ENCODE assay signal across 1 cellular context in the genomic region with DNA sequence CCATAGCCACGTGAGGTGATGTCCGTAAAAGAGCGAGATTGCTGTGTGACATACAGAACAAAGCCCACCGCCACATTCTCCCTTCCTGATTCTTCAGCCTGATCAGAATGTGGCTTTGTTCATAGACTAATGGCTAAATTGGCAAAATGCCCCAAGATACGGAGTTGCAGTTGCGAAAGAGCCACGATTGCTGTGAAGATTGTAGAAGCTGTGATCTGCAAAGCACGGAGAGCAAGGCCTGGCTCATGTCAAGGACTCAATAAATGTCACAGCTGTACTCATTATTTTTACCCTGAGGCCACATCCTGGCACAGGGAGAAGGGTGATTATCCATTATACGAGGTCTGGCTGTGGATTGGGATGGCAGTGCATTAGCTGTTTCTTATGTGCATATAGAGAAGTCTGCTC.
TF ChIP-seq lines count a peak whose summit lies in the region.

No MANE protein-coding gene starts in this region.

TF ChIP-seq in HepG2, 621 proteins besides CTCF, POLR2A, EP300 and RAD21 (continued from another document):
- TF ChIP-seq GTF2F1 (IDR thresholded peaks at IDR 0.05; ENCODE audit: low read length) (no peak), CEBPG (CRISPR knock-in tag; IDR thresholded peaks at IDR 0.05) (peak; percentile 35; the same call in 1 of the 2 replicates), ZFP82 (CRISPR knock-in tag; IDR thresholded peaks at IDR 0.05; ENCODE audit: borderline replicate concordance) (no peak), NRL (CRISPR knock-in tag; IDR thresholded peaks at IDR 0.05; ENCODE audit: borderline replicate concordance) (no peak), SNRNP70 (IDR thresholded peaks at IDR 0.05; ENCODE audit: low read depth, low read length) (no peak), SOX6 (IDR thresholded peaks at IDR 0.05) (no peak), SOX6 (CRISPR knock-in tag; IDR thresholded peaks at IDR 0.05) (0 out of 2 replicates have a peak, but pooled peaks have one; percentile 28), ZBTB7B (CRISPR knock-in tag; IDR thresholded peaks at IDR 0.05) (no peak), TCF7 (IDR thresholded peaks at IDR 0.05; ENCODE audit: low read depth) (0 out of 2 replicates have a peak, but pooled peaks have one; percentile 30), CEBPB (IDR thresholded peaks at IDR 0.05; ENCODE audit: borderline replicate concordance, low read depth, low read length) (peak; percentile 52; the same call in 1 of the 2 replicates), ARID3A (IDR thresholded peaks at IDR 0.05; ENCODE audit: low read depth, low read length) (no peak)
- TF ChIP-seq, protein P1, sequence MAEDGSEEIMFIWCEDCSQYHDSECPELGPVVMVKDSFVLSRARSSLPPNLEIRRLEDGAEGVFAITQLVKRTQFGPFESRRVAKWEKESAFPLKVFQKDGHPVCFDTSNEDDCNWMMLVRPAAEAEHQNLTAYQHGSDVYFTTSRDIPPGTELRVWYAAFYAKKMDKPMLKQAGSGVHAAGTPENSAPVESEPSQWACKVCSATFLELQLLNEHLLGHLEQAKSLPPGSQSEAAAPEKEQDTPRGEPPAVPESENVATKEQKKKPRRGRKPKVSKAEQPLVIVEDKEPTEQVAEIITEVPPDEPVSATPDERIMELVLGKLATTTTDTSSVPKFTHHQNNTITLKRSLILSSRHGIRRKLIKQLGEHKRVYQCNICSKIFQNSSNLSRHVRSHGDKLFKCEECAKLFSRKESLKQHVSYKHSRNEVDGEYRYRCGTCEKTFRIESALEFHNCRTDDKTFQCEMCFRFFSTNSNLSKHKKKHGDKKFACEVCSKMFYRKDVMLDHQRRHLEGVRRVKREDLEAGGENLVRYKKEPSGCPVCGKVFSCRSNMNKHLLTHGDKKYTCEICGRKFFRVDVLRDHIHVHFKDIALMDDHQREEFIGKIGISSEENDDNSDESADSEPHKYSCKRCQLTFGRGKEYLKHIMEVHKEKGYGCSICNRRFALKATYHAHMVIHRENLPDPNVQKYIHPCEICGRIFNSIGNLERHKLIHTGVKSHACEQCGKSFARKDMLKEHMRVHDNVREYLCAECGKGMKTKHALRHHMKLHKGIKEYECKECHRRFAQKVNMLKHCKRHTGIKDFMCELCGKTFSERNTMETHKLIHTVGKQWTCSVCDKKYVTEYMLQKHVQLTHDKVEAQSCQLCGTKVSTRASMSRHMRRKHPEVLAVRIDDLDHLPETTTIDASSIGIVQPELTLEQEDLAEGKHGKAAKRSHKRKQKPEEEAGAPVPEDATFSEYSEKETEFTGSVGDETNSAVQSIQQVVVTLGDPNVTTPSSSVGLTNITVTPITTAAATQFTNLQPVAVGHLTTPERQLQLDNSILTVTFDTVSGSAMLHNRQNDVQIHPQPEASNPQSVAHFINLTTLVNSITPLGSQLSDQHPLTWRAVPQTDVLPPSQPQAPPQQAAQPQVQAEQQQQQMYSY (CRISPR knock-in tag; IDR thresholded peaks at IDR 0.05): 0 out of 2 replicates have a peak, but pooled peaks have one; percentile 25
